15 cellular contexts compared by ENCODE assay signal in the genomic region with DNA sequence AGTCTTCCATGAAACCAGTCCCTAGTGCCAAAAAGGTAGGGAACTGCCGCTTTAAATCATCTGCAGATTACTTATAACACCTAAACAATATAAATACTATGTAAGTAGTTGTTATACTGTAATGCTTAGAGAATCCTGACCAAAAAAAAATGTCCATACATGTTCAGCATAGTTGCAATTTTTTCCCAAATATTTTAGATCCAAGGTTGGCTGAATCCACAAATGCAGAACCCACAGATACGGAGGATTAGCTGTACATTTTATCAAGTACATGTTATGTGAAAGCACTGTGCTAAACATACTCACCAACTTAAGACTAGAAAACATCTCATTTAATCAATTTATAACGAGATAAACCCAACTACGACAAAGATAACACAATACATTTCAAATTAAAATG. TPM values are rescaled to one million over a fixed set of nuclear protein-coding genes. Genes with fewer than 3 reads are reported as not detected.
A peak's percentile ranks its signal among the peaks of the same experiment; 100 is the strongest.
DNase-seq lines count a peak whose midpoint lies in the region; ATAC-seq and TF ChIP-seq lines count a peak whose summit lies in the region.
"Had no signal": no experiment of that assay in that cellular context is flagged by ENCODE, and none has a peak within 500 bp of the region (broad histone marks: within the 10 kb centered on the region; RNA-seq: fewer than 3 reads in every experiment).

No MANE protein-coding gene starts in this region.

- H3K36me3 ChIP-seq in mammary epithelial cell (ENCODE audit: insufficient read depth, low read length) (no peaks in the 10 kb centered on the region), breast epithelium (no peaks in the 10 kb centered on the region)
- H3K36me3 ChIP-seq: lower lobe of right lung, neural progenitor cell, thyroid gland had no signal

- H3K9me3 ChIP-seq in mammary epithelial cell (replicated peaks; ENCODE audit: insufficient read depth, low read length) (no peaks in the 10 kb centered on the region), breast epithelium (no peaks in the 10 kb centered on the region)
- H3K9me3 ChIP-seq: lower lobe of right lung, thyroid gland had no signal

- no peaks in the 10 kb centered on the region for H3K27me3 ChIP-seq in mammary epithelial cell (ENCODE audit: insufficient read depth, low read length)
- no peaks in the 10 kb centered on the region for H3K27me3 ChIP-seq in breast epithelium
- H3K27me3 ChIP-seq: neural progenitor cell, thyroid gland had no signal

- no peak overlapping the region for H2AFZ ChIP-seq in mammary epithelial cell (ENCODE audit: low read depth, low read length)
- H2AFZ ChIP-seq: neural progenitor cell had no signal

- 71% methylated on average over 4 of the region's 4 CpGs for WGBS in mammary epithelial cell (ENCODE audit: low coverage, missing lambda C conversion rate)

- peaks cover 100% of the 10 kb centered on the region for H3K79me2 ChIP-seq in mammary epithelial cell (ENCODE audit: insufficient read depth, low read length)

- dilution Hi-C loops in mammary epithelial cell (cut with HindIII; ENCODE audit: low sequenced_read_pairs) = no loop called here

- no TSS peak for BruUV-seq in mammary epithelial cell (replicated peaks; lab: Mats Ljungman, UMichigan)

- no peaks in the 10 kb centered on the region for H3K27me3 Mint-ChIP-seq in activated naive CD8-positive, alpha-beta T cell
- H3K27me3 Mint-ChIP-seq in immature natural killer cell (ENCODE audit: low read depth in 3 of 3) = peaks cover 2 to 6% (median 2%) of the 10 kb centered on the region in 3 donors

- H3K9ac ChIP-seq in mammary epithelial cell (ENCODE audit: insufficient read depth, low read length) = no peak overlapping the region
- H3K9ac ChIP-seq: neural progenitor cell had no signal

- H3K4me1 ChIP-seq in mammary epithelial cell (ENCODE audit: insufficient read depth, low read length) = peaks cover 19% of the 10 kb centered on the region
- H3K4me1 ChIP-seq in breast epithelium = peaks cover 0 to 5% of the 10 kb centered on the region in 2 donors

- DNase-seq in mammary epithelial cell = no peak
- no peak for DNase-seq in breast epithelium (ENCODE audit: low spot score in 2 of 2)
- DNase-seq in immature natural killer cell = no peak
- DNase-seq in SHP77 (lab: John Stamatoyannopoulos, UW) = no peak
- DNase-seq in Ammon's horn (ENCODE audit: low spot score) = no peak
- DNase-seq: caudate nucleus; effector CD8-positive, alpha-beta T cell; lower lobe of right lung; right cardiac atrium; stimulated activated CD4-positive, alpha-beta T cell treated with anti-CD3 and anti-CD28 coated beads, Interleukin-2, amount 100 ng/mL, for 24 hours had no signal

- TF ChIP-seq CTCF in mammary epithelial cell (conservative IDR thresholded peaks at IDR 0.05 in 1 of 2, IDR thresholded peaks at IDR 0.05 in 1 of 2; ENCODE audit: extremely low read depth in 1 of 2, insufficient read depth in 1 of 2, low read depth in 1 of 2, low read length in 2 of 2) = no peak
- TF ChIP-seq CTCF in breast epithelium (IDR thresholded peaks at IDR 0.05) = no peak

- intact Hi-C loops in mammary epithelial cell (cut with micrococcal nuclease) (no loop called here), breast epithelium (cut with DNase I; ENCODE audit: low total_unique reads) (no loop called here)

- TF ChIP-seq POLR2A in breast epithelium (IDR thresholded peaks at IDR 0.05) = no peak

- CTCF ChIA-PET in mammary epithelial cell (lab: Charles Lee; ENCODE audit: low non-redundant PET) = no interaction called here

- peak overlapping the region; percentile 41 for H3K4me2 ChIP-seq in mammary epithelial cell (ENCODE audit: insufficient read depth, low read depth, low read length)
- H3K4me2 ChIP-seq: neural progenitor cell had no signal

- peaks cover 5% of the 10 kb centered on the region for H4K20me1 ChIP-seq in mammary epithelial cell (ENCODE audit: insufficient read depth, low read length)

- peaks cover 4% of the 10 kb centered on the region for H3K36me3 Mint-ChIP-seq in activated naive CD8-positive, alpha-beta T cell
- peaks cover 0 to 3% (median 0%) of the 10 kb centered on the region in 3 donors for H3K36me3 Mint-ChIP-seq in immature natural killer cell

- no peak overlapping the region for H3K4me3 ChIP-seq in mammary epithelial cell (replicated peaks in 1 of 3; ENCODE audit: insufficient read depth in 1 of 3, low read depth in 2 of 3, low read length in 3 of 3)
- no peak overlapping the region for H3K4me3 ChIP-seq in breast epithelium
- H3K4me3 ChIP-seq: lower lobe of right lung, neural progenitor cell, thyroid gland had no signal

- ATAC-seq in HG03039 (IDR thresholded peaks at IDR 0.05; ENCODE audit: unreplicated experiment) (no peak), GM21381 (IDR thresholded peaks at IDR 0.05; ENCODE audit: unreplicated experiment) (no peak)

- H3K4me1 Mint-ChIP-seq in activated naive CD8-positive, alpha-beta T cell (ENCODE audit: low read depth) = peaks cover 92% of the 10 kb centered on the region
- peaks cover 97 to 100% of the 10 kb centered on the region in 2 donors for H3K4me1 Mint-ChIP-seq in immature natural killer cell

- in situ Hi-C loops in mammary epithelial cell (cut with MboI; ENCODE audit: low sequenced_read_pairs in 2 of 2) = no loop called here

- H3K27ac ChIP-seq in mammary epithelial cell (ENCODE audit: insufficient read depth, low read depth, low read length) (no peak overlapping the region), breast epithelium (no peak overlapping the region)
- H3K27ac ChIP-seq: lower lobe of right lung, neural progenitor cell, thyroid gland had no signal

- H3K4me3 Mint-ChIP-seq in activated naive CD8-positive, alpha-beta T cell = peak overlapping the region; percentile 64
- H3K4me3 Mint-ChIP-seq in immature natural killer cell = peak overlapping the region; percentile 66 to 82 (median 68)
- H3K4me3 Mint-ChIP-seq: neural progenitor cell had no signal

- peak overlapping the region; percentile 70 for H3K27ac Mint-ChIP-seq in activated naive CD8-positive, alpha-beta T cell
- peak overlapping the region in 5 of 6 donors; percentile 4 to 89 (median 22) for H3K27ac Mint-ChIP-seq in immature natural killer cell
- H3K27ac Mint-ChIP-seq: neural progenitor cell had no signal

- H3K9me3 Mint-ChIP-seq in activated naive CD8-positive, alpha-beta T cell (ENCODE audit: low read depth) = no peaks in the 10 kb centered on the region
- H3K9me3 Mint-ChIP-seq in immature natural killer cell = no peaks in the 10 kb centered on the region

RNA-seq across cellular contexts. Expression of gene MSL2, which starts 9.3 kb away (rescaled TPM):
- 10 to 100 TPM; 15.2 to 20.7 TPM for total RNA-seq in mammary epithelial cell
- polyA plus RNA-seq in mammary epithelial cell = 9.3 TPM
- 37.2 TPM for polyA minus RNA-seq in mammary epithelial cell
- total RNA-seq in breast epithelium = 10 to 100 TPM; 25.8 to 46.5 (median 27.5) TPM
- 10 to 100 TPM; 25.9 to 39.0 (median 33.0) TPM for polyA plus RNA-seq in immature natural killer cell
